In genomic region chr13:75251188-75251587, GRCh38 we compare ENCODE assay signal across 22 cellular contexts.
DNase-seq lines count a peak whose midpoint lies in the region; ATAC-seq and TF ChIP-seq lines count a peak whose summit lies in the region.
"Had no signal": no experiment of that assay in that cellular context is flagged by ENCODE, and none has a peak within 500 bp of the region (broad histone marks: within the 10 kb centered on the region; RNA-seq: fewer than 3 reads in every experiment).

No MANE protein-coding gene starts in this region.

- ATAC-seq in Right ventricle myocardium inferior: no peak
- peak; percentile 17; the same call in 1 of the 3 replicates for ATAC-seq in SK-N-SH treated with all-trans-retinoic acid at 6 μM for 48 hours
- peak; percentile 26 for ATAC-seq in sciatic nerve
- no peak for ATAC-seq in HG03159 (IDR thresholded peaks at IDR 0.05; ENCODE audit: unreplicated experiment)
- ATAC-seq: CD8-positive, alpha-beta T cell had no signal

- DNase-seq in left ventricle myocardium inferior (no peak), Right ventricle myocardium inferior (ENCODE audit: missing footprints) (no peak), dermis blood vessel endothelial cell (peak; percentile 18), sciatic nerve (ENCODE audit: low spot score) (no peak), DMS 273 (lab: John Stamatoyannopoulos, UW; ENCODE audit: unreplicated experiment) (no peak)
- no peak for DNase-seq in activated effector memory CD4-positive, alpha-beta T cell treated with anti-CD3 and anti-CD28 coated beads, Interleukin-2, amount 50 U/mL, for 16 hours
- DNase-seq: Calu3; CD8-positive, alpha-beta T cell; DMS53; H9; Kasumi-1; NCI-H1092 treated with DMSO at 0.1 percent for 48 hours; NCI-H146; NCI-H2029 treated with DMSO at 0.1 percent for 48 hours; NCI-H2171 treated with DMSO at 0.1 percent for 48 hours; NCI-H748 treated with DMSO at 0.1 percent for 48 hours; NK-92 treated with Interleukin-12 subunit alpha and Interleukin-12 subunit beta, amount 100 ng/mL, for 24 hours; Peyer's patch; Right ventricle myocardium superior had no signal

- H3K27me3 ChIP-seq in left ventricle myocardium inferior (ENCODE audit: low read depth): no peaks in the 10 kb centered on the region
- H3K27me3 ChIP-seq: BLaER1 treated with 17β-estradiol and CSF1 and Interleukin-3, amounts not matched to agents 10 nM and 100 nM; Peyer's patch had no signal

- H3K4me1 ChIP-seq in left ventricle myocardium inferior: no peaks in the 10 kb centered on the region
- H3K4me1 ChIP-seq: BLaER1 treated with 17β-estradiol and CSF1 and Interleukin-3, amounts not matched to agents 10 nM and 100 nM; Peyer's patch had no signal

- no peak overlapping the region for H3K4me3 ChIP-seq in left ventricle myocardium inferior
- H3K4me3 ChIP-seq: BLaER1 treated with 17β-estradiol and CSF1 and Interleukin-3, amounts not matched to agents 10 nM and 100 nM; Peyer's patch had no signal

- H3K9me3 ChIP-seq in left ventricle myocardium inferior (replicated peaks): peaks cover 9% of the 10 kb centered on the region
- H3K9me3 ChIP-seq: Peyer's patch had no signal

- peak overlapping the region; percentile 38 for H3K27ac ChIP-seq in left ventricle myocardium inferior (replicated peaks)
- H3K27ac ChIP-seq: BLaER1 treated with 17β-estradiol and CSF1 and Interleukin-3, amounts not matched to agents 10 nM and 100 nM; Peyer's patch had no signal

- no peak for TF ChIP-seq CTCF in left ventricle myocardium inferior (IDR thresholded peaks at IDR 0.05; ENCODE audit: borderline replicate concordance)

- H3K36me3 ChIP-seq in left ventricle myocardium inferior: no peaks in the 10 kb centered on the region
- H3K36me3 ChIP-seq: BLaER1 treated with 17β-estradiol and CSF1 and Interleukin-3, amounts not matched to agents 10 nM and 100 nM; Peyer's patch had no signal

- intact Hi-C loops in left ventricle myocardium inferior (cut with micrococcal nuclease): no loop called here
- intact Hi-C loops in Right ventricle myocardium inferior (cut with DNase I): no loop called here
- intact Hi-C loops in sciatic nerve (cut with DNase I): no loop called here

TF ChIP-seq in SK-N-SH treated with all-trans-retinoic acid at 6 μM for 48 hours, 23 proteins besides CTCF, POLR2A, EP300 and RAD21:
- TF ChIP-seq OSR1 (CRISPR knock-in tag; IDR thresholded peaks at IDR 0.05) (no peak), SNAI2 (CRISPR knock-in tag; IDR thresholded peaks at IDR 0.05) (no peak), PATZ1 (CRISPR knock-in tag; IDR thresholded peaks at IDR 0.05; ENCODE audit: borderline replicate concordance) (no peak)

Comparison
In these comparisons a context has a peak if more than half of its experiments do, and no peak if none do; other contexts are left out.
1. ATAC-seq: peak in SK-N-SH treated with all-trans-retinoic acid at 6 μM for 48 hours (single experiment) and sciatic nerve (single experiment); none in Right ventricle myocardium inferior (single experiment) and HG03159 (single experiment).